In genomic region chr10:92811986-92812385, GRCh38 we compare ENCODE assay signal across 16 cellular contexts.
"Had no signal": no experiment of that assay in that cellular context is flagged by ENCODE, and none has a peak within 500 bp of the region (broad histone marks: within the 10 kb centered on the region; RNA-seq: fewer than 3 reads in every experiment).

No MANE protein-coding gene starts in this region.

- DNase-seq: activated CD4-positive, alpha-beta T cell treated with anti-CD3 and anti-CD28 coated beads, Interleukin-2, amount 10 ng/mL, durations not matched to agents 24 days and 14 days; activated CD8-positive, alpha-beta T cell treated with anti-CD3 and anti-CD28 coated beads for 36 hours; activated naive CD4-positive, alpha-beta T cell treated with anti-CD3 and anti-CD28 coated beads for 36 hours; activated T-cell treated with anti-CD3 and anti-CD28 coated beads, Interleukin-2, amount 50 U/mL, for 24 hours; anterior cingulate cortex; central memory CD4-positive, alpha-beta T cell; endodermal cell; gastrocnemius medialis; left ventricle myocardium inferior; naive thymus-derived CD8-positive, alpha-beta T cell; nucleus accumbens; posterior cingulate gyrus; uterus had no signal

- H3K4me3 Mint-ChIP-seq: activated CD4-positive, alpha-beta T cell treated with anti-CD3 and anti-CD28 coated beads, Interleukin-2, amount 10 ng/mL, durations not matched to agents 24 days and 14 days; activated CD8-positive, alpha-beta T cell treated with anti-CD3 and anti-CD28 coated beads for 36 hours; activated naive CD4-positive, alpha-beta T cell treated with anti-CD3 and anti-CD28 coated beads for 36 hours; activated T-cell treated with anti-CD3 and anti-CD28 coated beads, Interleukin-2, amount 50 U/mL, for 24 hours; brain; naive thymus-derived CD8-positive, alpha-beta T cell; stimulated activated naive CD8-positive, alpha-beta T cell treated with anti-CD3 and anti-CD28 coated beads, Interleukin-15, Interleukin-2, amounts not matched to agents 100 ng/mL and 50 ng/mL, for 24 hours; T-helper 1 cell treated with Interleukin-12 subunit alpha and Interleukin-12 subunit beta and Interleukin-4 antibody, amounts not matched to agents 30 μg/mL and 1 μg/mL, for 36 hours had no signal

- H3K27ac Mint-ChIP-seq: activated CD4-positive, alpha-beta T cell treated with anti-CD3 and anti-CD28 coated beads, Interleukin-2, amount 10 ng/mL, durations not matched to agents 24 days and 14 days; activated CD8-positive, alpha-beta T cell treated with anti-CD3 and anti-CD28 coated beads for 36 hours; activated naive CD4-positive, alpha-beta T cell treated with anti-CD3 and anti-CD28 coated beads for 36 hours; activated T-cell treated with anti-CD3 and anti-CD28 coated beads, Interleukin-2, amount 50 U/mL, for 24 hours; brain; endodermal cell; naive thymus-derived CD8-positive, alpha-beta T cell; stimulated activated naive CD8-positive, alpha-beta T cell treated with anti-CD3 and anti-CD28 coated beads, Interleukin-15, Interleukin-2, amounts not matched to agents 100 ng/mL and 50 ng/mL, for 24 hours; T-helper 1 cell treated with Interleukin-12 subunit alpha and Interleukin-12 subunit beta and Interleukin-4 antibody, amounts not matched to agents 30 μg/mL and 1 μg/mL, for 36 hours had no signal

- H3K9me3 Mint-ChIP-seq: activated CD4-positive, alpha-beta T cell treated with anti-CD3 and anti-CD28 coated beads, Interleukin-2, amount 10 ng/mL, durations not matched to agents 24 days and 14 days; activated CD8-positive, alpha-beta T cell treated with anti-CD3 and anti-CD28 coated beads for 36 hours; activated naive CD4-positive, alpha-beta T cell treated with anti-CD3 and anti-CD28 coated beads for 36 hours; activated T-cell treated with anti-CD3 and anti-CD28 coated beads, Interleukin-2, amount 50 U/mL, for 24 hours; endodermal cell; naive thymus-derived CD8-positive, alpha-beta T cell; stimulated activated naive CD8-positive, alpha-beta T cell treated with anti-CD3 and anti-CD28 coated beads, Interleukin-15, Interleukin-2, amounts not matched to agents 100 ng/mL and 50 ng/mL, for 24 hours had no signal

- H3K36me3 Mint-ChIP-seq: brain; naive thymus-derived CD8-positive, alpha-beta T cell had no signal

- ATAC-seq: activated CD8-positive, alpha-beta T cell treated with anti-CD3 and anti-CD28 coated beads for 36 hours; gastrocnemius medialis; naive thymus-derived CD8-positive, alpha-beta T cell had no signal

- H3K4me1 Mint-ChIP-seq: activated CD4-positive, alpha-beta T cell treated with anti-CD3 and anti-CD28 coated beads, Interleukin-2, amount 10 ng/mL, durations not matched to agents 24 days and 14 days; brain; naive thymus-derived CD8-positive, alpha-beta T cell had no signal
